ENCODE assay signal across 9 cellular contexts in genomic region chr11:94876222-94876621, GRCh38.
DNase-seq lines count a peak whose midpoint lies in the region; ATAC-seq, FAIRE-seq and TF ChIP-seq lines count a peak whose summit lies in the region.
"Had no signal": no experiment of that assay in that cellular context is flagged by ENCODE, and none has a peak within 500 bp of the region (broad histone marks: within the 10 kb centered on the region; RNA-seq: fewer than 3 reads in every experiment).

No MANE protein-coding gene starts in this region.

- H3K9me3 Mint-ChIP-seq in activated CD4-positive, alpha-beta T cell treated with anti-CD3 and anti-CD28 coated beads, Interleukin-2, amount 10 ng/mL, durations not matched to agents 24 days and 14 days, result peaks cover 3% of the 10 kb centered on the region

- H3K27me3 Mint-ChIP-seq in activated CD4-positive, alpha-beta T cell treated with anti-CD3 and anti-CD28 coated beads, Interleukin-2, amount 10 ng/mL, durations not matched to agents 24 days and 14 days, result no peaks in the 10 kb centered on the region

- H3K4me3 ChIP-seq in kidney (ENCODE audit: low read length in 2 of 2), result no peak overlapping the region
- H3K4me3 ChIP-seq in tibial artery, result no peak overlapping the region

- H3K27ac ChIP-seq in kidney (ENCODE audit: low read depth in 2 of 2, low read length in 2 of 2), result peak overlapping the region; percentile 60 to 62
- H3K27ac ChIP-seq in tibial artery, result peak overlapping the region; percentile 41 to 55

- no peaks in the 10 kb centered on the region for H3K9me3 ChIP-seq in kidney (ENCODE audit: control insufficient read depth in 1 of 2, low read length in 2 of 2)
- no peaks in the 10 kb centered on the region for H3K9me3 ChIP-seq in tibial artery

- peaks cover 0 to 4% of the 10 kb centered on the region in 2 donors for H3K4me1 ChIP-seq in kidney (ENCODE audit: control insufficient read depth in 1 of 2, insufficient read depth in 1 of 2, low read depth in 1 of 2, low read length in 2 of 2)
- peaks cover 0 to 32% (median 19%) of the 10 kb centered on the region in 4 donors for H3K4me1 ChIP-seq in tibial artery

- peak overlapping the region; percentile 83 for H3K27ac Mint-ChIP-seq in activated CD4-positive, alpha-beta T cell treated with anti-CD3 and anti-CD28 coated beads, Interleukin-2, amount 10 ng/mL, durations not matched to agents 24 days and 14 days

- no peak for TF ChIP-seq CTCF in kidney (IDR thresholded peaks at IDR 0.05; ENCODE audit: borderline replicate concordance, extremely low read depth, insufficient read depth)
- TF ChIP-seq CTCF in tibial artery (IDR thresholded peaks at IDR 0.05), result no peak

- ATAC-seq in SK-N-SH treated with all-trans-retinoic acid at 6 μM for 48 hours, result peak; percentile 21
- no peak for ATAC-seq in HG03442 (IDR thresholded peaks at IDR 0.05; ENCODE audit: unreplicated experiment)
- ATAC-seq in HG03097 (IDR thresholded peaks at IDR 0.05; ENCODE audit: low FRiP score, unreplicated experiment), result no peak

- intact Hi-C loops in activated CD4-positive, alpha-beta T cell treated with anti-CD3 and anti-CD28 coated beads, Interleukin-2, amount 10 ng/mL, durations not matched to agents 24 days and 14 days (cut with micrococcal nuclease), result loop anchor here (1.0 to 10.0 kb wide), 6 partner anchors 8 to 741 kb away; partner anchors contain the start of genes FUT4 and SRSF8
- intact Hi-C loops in kidney (cut with DNase I), result no loop called here
- intact Hi-C loops in tibial artery (cut with DNase I; ENCODE audit: low total_unique reads), result loop anchor here (10.0 kb wide), 1 partner anchor 251 kb away; no protein-coding TSS in a partner anchor

- FAIRE-seq in kidney (lab: Jason Lieb, UNC), result no peak
- FAIRE-seq: A204.1 had no signal

- no peaks in the 10 kb centered on the region for H3K27me3 ChIP-seq in tibial artery

- peaks cover 22% of the 10 kb centered on the region for H3K4me1 Mint-ChIP-seq in activated CD4-positive, alpha-beta T cell treated with anti-CD3 and anti-CD28 coated beads, Interleukin-2, amount 10 ng/mL, durations not matched to agents 24 days and 14 days

- peak overlapping the region in 1 of 2 donors; percentile 23 for H3K9ac ChIP-seq in kidney (ENCODE audit: low read length in 2 of 2)

- H3K4me3 Mint-ChIP-seq in activated CD4-positive, alpha-beta T cell treated with anti-CD3 and anti-CD28 coated beads, Interleukin-2, amount 10 ng/mL, durations not matched to agents 24 days and 14 days, result peak overlapping the region; percentile 51

- DNase-seq in activated CD4-positive, alpha-beta T cell treated with anti-CD3 and anti-CD28 coated beads, Interleukin-2, amount 10 ng/mL, durations not matched to agents 24 days and 14 days, result no peak
- DNase-seq in activated CD4-positive, alpha-beta T cell treated with anti-CD3 and anti-CD28 coated beads for 4 hours, result no peak
- no peak for DNase-seq in kidney
- DNase-seq in tibial artery, result no peak
- DNase-seq in HT-29 (ENCODE audit: low spot score), result no peak

- no peaks in the 10 kb centered on the region for H3K36me3 Mint-ChIP-seq in activated CD4-positive, alpha-beta T cell treated with anti-CD3 and anti-CD28 coated beads, Interleukin-2, amount 10 ng/mL, durations not matched to agents 24 days and 14 days (ENCODE audit: low read depth)

- H3K36me3 ChIP-seq in kidney (ENCODE audit: control insufficient read depth in 1 of 2, insufficient read depth in 2 of 2, low read length in 2 of 2) (peaks cover 7 to 21% of the 10 kb centered on the region in 2 donors), tibial artery (peaks cover 31 to 68% (median 44%) of the 10 kb centered on the region in 3 donors)

TF ChIP-seq in SK-N-SH treated with all-trans-retinoic acid at 6 μM for 48 hours, 23 proteins besides CTCF, POLR2A, EP300 and RAD21:
- TF ChIP-seq RARB (CRISPR knock-in tag; IDR thresholded peaks at IDR 0.05), result no peak
- no peak for TF ChIP-seq ZC3H10 (CRISPR knock-in tag; IDR thresholded peaks at IDR 0.05)
- no peak for TF ChIP-seq GLIS3 (CRISPR knock-in tag; IDR thresholded peaks at IDR 0.05)
- no peak for TF ChIP-seq SNAI2 (CRISPR knock-in tag; IDR thresholded peaks at IDR 0.05)
- no peak for TF ChIP-seq ZNF8 (CRISPR knock-in tag; IDR thresholded peaks at IDR 0.05)
- no peak for TF ChIP-seq ZNF70 (CRISPR knock-in tag; IDR thresholded peaks at IDR 0.05)
- no peak for TF ChIP-seq BACH2 (CRISPR knock-in tag; IDR thresholded peaks at IDR 0.05; ENCODE audit: borderline replicate concordance)
- no peak for TF ChIP-seq ZFP30 (CRISPR knock-in tag; IDR thresholded peaks at IDR 0.05)
- no peak for TF ChIP-seq TOX (CRISPR knock-in tag; IDR thresholded peaks at IDR 0.05; ENCODE audit: borderline replicate concordance)
- TF ChIP-seq ESRRG (CRISPR knock-in tag; IDR thresholded peaks at IDR 0.05), result no peak
- no peak for TF ChIP-seq ZFP3 (CRISPR knock-in tag; IDR thresholded peaks at IDR 0.05)
- no peak for TF ChIP-seq POU6F1 (CRISPR knock-in tag; IDR thresholded peaks at IDR 0.05; ENCODE audit: borderline replicate concordance, low read depth)
- no peak for TF ChIP-seq CREB5 (CRISPR knock-in tag; IDR thresholded peaks at IDR 0.05; ENCODE audit: low read depth)
